Comparison of ENCODE assay signal across 17 cellular contexts in genomic region chr1:147549526-147549925, GRCh38.
"Had no signal": no experiment of that assay in that cellular context is flagged by ENCODE, and none has a peak within 500 bp of the region (broad histone marks: within the 10 kb centered on the region; RNA-seq: fewer than 3 reads in every experiment).

No MANE protein-coding gene starts in this region.

- H3K4me3 Mint-ChIP-seq: activated CD8-positive, alpha-beta memory T cell treated with anti-CD3 and anti-CD28 coated beads, Interleukin-2, amount 10 ng/mL, durations not matched to agents 7 days and 5 days; activated T-helper 1 cell treated with anti-CD3 and anti-CD28 coated beads, Interleukin-12 subunit alpha, Interleukin-12 subunit beta, Interleukin-2, Interleukin-4 antibody, amounts not matched to agents 30 ng/mL and 10 ng/mL and 1 ng/mL, durations not matched to agents 14 hours and 24 hours and 36 hours; nephron had no signal

- H3K36me3 ChIP-seq: adrenal gland, heart left ventricle, left lung, SJCRH30, spleen, transverse colon had no signal

- H3K27ac ChIP-seq: adrenal gland, coronary artery, left lung, SJCRH30, spleen, transverse colon had no signal

- ATAC-seq: activated CD8-positive, alpha-beta memory T cell treated with anti-CD3 and anti-CD28 coated beads, Interleukin-2, amount 10 ng/mL, durations not matched to agents 7 days and 5 days; heart left ventricle; left lung; mucosa of descending colon; sciatic nerve had no signal

- DNase-seq: activated CD8-positive, alpha-beta memory T cell treated with anti-CD3 and anti-CD28 coated beads, Interleukin-2, amount 10 ng/mL, durations not matched to agents 7 days and 5 days; adrenal gland; caudate nucleus; effector CD8-positive, alpha-beta T cell; foreskin melanocyte; heart left ventricle; islet precursor cell; left lung; mucosa of descending colon; SJCRH30; spleen; substantia nigra; transverse colon had no signal

- H3K4me3 ChIP-seq: adrenal gland, coronary artery, heart left ventricle, left lung, mucosa of descending colon, SJCRH30, spleen, transverse colon had no signal

- H3K9me3 ChIP-seq: adrenal gland, heart left ventricle, left lung, mucosa of descending colon, spleen, transverse colon had no signal

- H3K4me1 ChIP-seq: left lung, SJCRH30 had no signal

- H3K27me3 ChIP-seq: adrenal gland, heart left ventricle, left lung, SJCRH30, transverse colon had no signal

- H3K27ac Mint-ChIP-seq: activated CD8-positive, alpha-beta memory T cell treated with anti-CD3 and anti-CD28 coated beads, Interleukin-2, amount 10 ng/mL, durations not matched to agents 7 days and 5 days; activated T-helper 1 cell treated with anti-CD3 and anti-CD28 coated beads, Interleukin-12 subunit alpha, Interleukin-12 subunit beta, Interleukin-2, Interleukin-4 antibody, amounts not matched to agents 30 ng/mL and 10 ng/mL and 1 ng/mL, durations not matched to agents 14 hours and 24 hours and 36 hours; nephron had no signal

- H3K9me3 Mint-ChIP-seq: activated T-helper 1 cell treated with anti-CD3 and anti-CD28 coated beads, Interleukin-12 subunit alpha, Interleukin-12 subunit beta, Interleukin-2, Interleukin-4 antibody, amounts not matched to agents 30 ng/mL and 10 ng/mL and 1 ng/mL, durations not matched to agents 14 hours and 24 hours and 36 hours; nephron had no signal

- H3K36me3 Mint-ChIP-seq: activated CD8-positive, alpha-beta memory T cell treated with anti-CD3 and anti-CD28 coated beads, Interleukin-2, amount 10 ng/mL, durations not matched to agents 7 days and 5 days had no signal
